In genomic region chr1:117210831-117211261, GRCh38 we compare ENCODE assay signal across 22 cellular contexts. TPM values are rescaled to one million over a fixed set of nuclear protein-coding genes. Genes with fewer than 3 reads are reported as not detected.
A peak's percentile ranks its signal among the peaks of the same experiment; 100 is the strongest.
DNase-seq lines count a peak whose midpoint lies in the region; ATAC-seq and TF ChIP-seq lines count a peak whose summit lies in the region.
"Had no signal": no experiment of that assay in that cellular context is flagged by ENCODE, and none has a peak within 500 bp of the region (broad histone marks: within the 10 kb centered on the region; RNA-seq: fewer than 3 reads in every experiment).

Gene VTCN1 (minus strand): TSS chr1:117210927. CDS start chr1:117210855, 72 bp downstream.

- no peaks in the 10 kb centered on the region for H3K9me3 ChIP-seq in HUES48 (ENCODE audit: control insufficient read depth, insufficient read depth, low read length)
- H3K9me3 ChIP-seq in mammary epithelial cell (replicated peaks; ENCODE audit: insufficient read depth, low read length): no peaks in the 10 kb centered on the region
- H3K9me3 ChIP-seq in right lobe of liver: no peaks in the 10 kb centered on the region
- H3K9me3 ChIP-seq in suprapubic skin: no peaks in the 10 kb centered on the region
- H3K9me3 ChIP-seq: BE2C had no signal

- WGBS in mammary epithelial cell (ENCODE audit: low coverage, missing lambda C conversion rate): 9% methylated on average over 8 of the region's 8 CpGs
- 35% methylated on average over 3 of the region's 8 CpGs for WGBS in right lobe of liver (ENCODE audit: insufficient coverage, low coverage, low lambda C conversion rate, missing lambda C conversion rate)
- WGBS in suprapubic skin: 49% methylated on average over 5 of the region's 8 CpGs

- dilution Hi-C loops in mammary epithelial cell (cut with HindIII; ENCODE audit: low sequenced_read_pairs): no loop called here

- H3K4me1 Mint-ChIP-seq in activated T-cell treated with anti-CD3 and anti-CD28 coated beads, Interleukin-2, amount 50 U/mL, for 72 hours (ENCODE audit: low read depth): no peaks in the 10 kb centered on the region

- no peaks in the 10 kb centered on the region for H3K9me3 Mint-ChIP-seq in activated T-cell treated with anti-CD3 and anti-CD28 coated beads, Interleukin-2, amount 50 U/mL, for 72 hours
- H3K9me3 Mint-ChIP-seq: activated naive CD4-positive, alpha-beta T cell treated with anti-CD3 and anti-CD28 coated beads for 36 hours; T-helper 1 cell treated with Interleukin-12 subunit alpha and Interleukin-12 subunit beta and Interleukin-4 antibody, amounts not matched to agents 30 μg/mL and 1 μg/mL, for 36 hours had no signal

- in situ Hi-C loops in mammary epithelial cell (cut with MboI; ENCODE audit: low sequenced_read_pairs in 2 of 2): no loop called here

- H3K27me3 Mint-ChIP-seq in activated T-cell treated with anti-CD3 and anti-CD28 coated beads, Interleukin-2, amount 50 U/mL, for 72 hours (ENCODE audit: low read depth): peaks cover 14% of the 10 kb centered on the region

- H3K27me3 ChIP-seq in HUES48 (ENCODE audit: control insufficient read depth, insufficient read depth, low read length) (no peaks in the 10 kb centered on the region), mammary epithelial cell (ENCODE audit: insufficient read depth, low read length) (peaks cover 3% of the 10 kb centered on the region), right lobe of liver (no peaks in the 10 kb centered on the region), suprapubic skin (no peaks in the 10 kb centered on the region)
- H3K27me3 ChIP-seq: BE2C, brain microvascular endothelial cell had no signal

- CTCF ChIA-PET in mammary epithelial cell (lab: Charles Lee; ENCODE audit: low non-redundant PET): no interaction called here

- no peak within 1 kb of the TSS for H3K4me3 Mint-ChIP-seq in activated T-cell treated with anti-CD3 and anti-CD28 coated beads, Interleukin-2, amount 50 U/mL, for 72 hours
- H3K4me3 Mint-ChIP-seq: activated naive CD4-positive, alpha-beta T cell treated with anti-CD3 and anti-CD28 coated beads for 36 hours; T-helper 1 cell treated with Interleukin-12 subunit alpha and Interleukin-12 subunit beta and Interleukin-4 antibody, amounts not matched to agents 30 μg/mL and 1 μg/mL, for 36 hours had no signal

- no peak within 1 kb of the TSS for H3K4me2 ChIP-seq in mammary epithelial cell (ENCODE audit: insufficient read depth, low read depth, low read length)

- H3K36me3 ChIP-seq in HUES48 (ENCODE audit: control insufficient read depth, insufficient read depth, low read length): no peaks in the 10 kb centered on the region
- H3K36me3 ChIP-seq in mammary epithelial cell (ENCODE audit: insufficient read depth, low read length): no peaks in the 10 kb centered on the region
- no peaks in the 10 kb centered on the region for H3K36me3 ChIP-seq in right lobe of liver
- no peaks in the 10 kb centered on the region for H3K36me3 ChIP-seq in suprapubic skin
- H3K36me3 ChIP-seq: BE2C, brain microvascular endothelial cell had no signal

- no TSS peak for BruUV-seq in mammary epithelial cell (replicated peaks; lab: Mats Ljungman, UMichigan)

- H3K4me3 ChIP-seq in HUES48 (ENCODE audit: low read depth, low read length) (no peak within 1 kb of the TSS), mammary epithelial cell (replicated peaks in 1 of 3; ENCODE audit: insufficient read depth in 1 of 3, low read depth in 2 of 3, low read length in 3 of 3) (no peak within 1 kb of the TSS), right lobe of liver (no peak within 1 kb of the TSS), suprapubic skin (no peak within 1 kb of the TSS)
- H3K4me3 ChIP-seq: dorsolateral prefrontal cortex had no signal

- H3K9ac ChIP-seq in HUES48 (ENCODE audit: low read depth, low read length) (no peak within 1 kb of the TSS), mammary epithelial cell (ENCODE audit: insufficient read depth, low read length) (no peak within 1 kb of the TSS)

- no peak for TF ChIP-seq CTCF in mammary epithelial cell (conservative IDR thresholded peaks at IDR 0.05 in 1 of 2, IDR thresholded peaks at IDR 0.05 in 1 of 2; ENCODE audit: extremely low read depth in 1 of 2, insufficient read depth in 1 of 2, low read depth in 1 of 2, low read length in 2 of 2)
- no peak for TF ChIP-seq CTCF in right lobe of liver (IDR thresholded peaks at IDR 0.05)
- no peak for TF ChIP-seq CTCF in suprapubic skin (IDR thresholded peaks at IDR 0.05)
- TF ChIP-seq CTCF in GM20000 (IDR thresholded peaks at IDR 0.05; ENCODE audit: extremely low read depth, missing control alignments): no peak

- no peaks in the 10 kb centered on the region for H4K20me1 ChIP-seq in mammary epithelial cell (ENCODE audit: insufficient read depth, low read length)

- no peaks in the 10 kb centered on the region for H3K4me1 ChIP-seq in HUES48 (ENCODE audit: control insufficient read depth, insufficient read depth, low read length)
- peaks cover 9% of the 10 kb centered on the region for H3K4me1 ChIP-seq in mammary epithelial cell (ENCODE audit: insufficient read depth, low read length)
- no peaks in the 10 kb centered on the region for H3K4me1 ChIP-seq in right lobe of liver
- peaks cover 10% of the 10 kb centered on the region for H3K4me1 ChIP-seq in suprapubic skin
- H3K4me1 ChIP-seq: BE2C had no signal

- no peaks in the 10 kb centered on the region for H3K36me3 Mint-ChIP-seq in activated T-cell treated with anti-CD3 and anti-CD28 coated beads, Interleukin-2, amount 50 U/mL, for 72 hours (ENCODE audit: insufficient read depth in 2 of 2)

- peak; percentile 86 for DNase-seq in mammary epithelial cell
- DNase-seq in right lobe of liver: no peak
- DNase-seq in suprapubic skin (ENCODE audit: low spot score in 2 of 2): no peak
- DNase-seq in activated T-cell treated with anti-CD3 and anti-CD28 coated beads, Interleukin-2, amount 50 U/mL, for 72 hours: no peak
- no peak for DNase-seq in GM20000 (ENCODE audit: low spot score)
- no peak for DNase-seq in GDM1 (lab: John Stamatoyannopoulos, UW)
- no peak for DNase-seq in activated T-cell treated with anti-CD3 and anti-CD28 coated beads for 4 hours
- DNase-seq: activated naive CD4-positive, alpha-beta T cell treated with anti-CD3 and anti-CD28 coated beads for 36 hours; BE2C; brain microvascular endothelial cell; DMS 273 treated with DMSO at 0.1 percent for 48 hours; dorsolateral prefrontal cortex; H7; NCI-H146; NCI-H526 treated with DMSO at 0.1 percent for 48 hours; occipital lobe; stimulated activated naive CD4-positive, alpha-beta T cell had no signal

- no peak within 1 kb of the TSS for H3K27ac Mint-ChIP-seq in activated T-cell treated with anti-CD3 and anti-CD28 coated beads, Interleukin-2, amount 50 U/mL, for 72 hours
- H3K27ac Mint-ChIP-seq: activated naive CD4-positive, alpha-beta T cell treated with anti-CD3 and anti-CD28 coated beads for 36 hours; T-helper 1 cell treated with Interleukin-12 subunit alpha and Interleukin-12 subunit beta and Interleukin-4 antibody, amounts not matched to agents 30 μg/mL and 1 μg/mL, for 36 hours had no signal

- H3K79me2 ChIP-seq in mammary epithelial cell (ENCODE audit: insufficient read depth, low read length): no peaks in the 10 kb centered on the region

- peak within 1 kb of the TSS; percentile 3 for H2AFZ ChIP-seq in mammary epithelial cell (ENCODE audit: low read depth, low read length)

- ATAC-seq in right lobe of liver: peak in 3 of 4 donors; percentile 26 to 47 (median 28)
- ATAC-seq in activated T-cell treated with anti-CD3 and anti-CD28 coated beads, Interleukin-2, amount 50 U/mL, for 72 hours (replicated peaks in 1 of 2): no peak
- ATAC-seq: activated CD4-positive, CD25-positive, alpha-beta regulatory T cell treated with anti-CD3 and anti-CD28 coated beads, Interleukin-2, amount 50 U/mL, for 24 hours; Panc1 had no signal

- TF ChIP-seq EP300 in suprapubic skin (IDR thresholded peaks at IDR 0.05): no peak

- no peak for TF ChIP-seq POLR2A in right lobe of liver (IDR thresholded peaks at IDR 0.05)
- TF ChIP-seq POLR2A in suprapubic skin (IDR thresholded peaks at IDR 0.05): no peak

- intact Hi-C loops in mammary epithelial cell (cut with micrococcal nuclease): no loop called here
- intact Hi-C loops in right lobe of liver (cut with DNase I): no loop called here

- peak within 1 kb of the TSS; percentile 28 for H3K27ac ChIP-seq in HUES48 (ENCODE audit: low read depth, low read length)
- no peak within 1 kb of the TSS for H3K27ac ChIP-seq in mammary epithelial cell (ENCODE audit: insufficient read depth, low read depth, low read length)
- no peak within 1 kb of the TSS for H3K27ac ChIP-seq in right lobe of liver
- peak within 1 kb of the TSS; percentile 53 for H3K27ac ChIP-seq in suprapubic skin
- H3K27ac ChIP-seq: brain microvascular endothelial cell, dorsolateral prefrontal cortex had no signal

RNA-seq across cellular contexts. Expression of gene VTCN1, which starts in this region (rescaled TPM):
- total RNA-seq in mammary epithelial cell: 1 to 10 TPM in 1 of 2 donors, not detected in 1; 4.2 TPM
- 0.18 TPM for polyA plus RNA-seq in mammary epithelial cell
- 0.93 TPM for polyA minus RNA-seq in mammary epithelial cell
- total RNA-seq in right lobe of liver: under 1 TPM in 5 of 6 experiments, not detected in 1; 0.28 to 0.89 (median 0.39) TPM
- total RNA-seq in suprapubic skin: 1 to 10 TPM; 1.7 to 9.4 (median 3.4) TPM
- not detected for total RNA-seq in activated T-cell treated with anti-CD3 and anti-CD28 coated beads, Interleukin-2, amount 50 U/mL, for 72 hours
- total RNA-seq: activated naive CD4-positive, alpha-beta T cell treated with anti-CD3 and anti-CD28 coated beads for 36 hours; H7; mesenteric fat pad had no signal

Comparison
In these comparisons a context has a peak if more than half of its experiments do, and no peak if none do; other contexts are left out.
1. Peak in ATAC-seq in right lobe of liver; RNA of the gene not detected or under 1 TPM.
2. H3K27ac ChIP-seq: peak in HUES48 (single experiment) and suprapubic skin (single experiment); none in mammary epithelial cell (single experiment) and right lobe of liver (0 of 3).